Comparison of ENCODE assay signal across 8 cellular contexts in the genomic region with DNA sequence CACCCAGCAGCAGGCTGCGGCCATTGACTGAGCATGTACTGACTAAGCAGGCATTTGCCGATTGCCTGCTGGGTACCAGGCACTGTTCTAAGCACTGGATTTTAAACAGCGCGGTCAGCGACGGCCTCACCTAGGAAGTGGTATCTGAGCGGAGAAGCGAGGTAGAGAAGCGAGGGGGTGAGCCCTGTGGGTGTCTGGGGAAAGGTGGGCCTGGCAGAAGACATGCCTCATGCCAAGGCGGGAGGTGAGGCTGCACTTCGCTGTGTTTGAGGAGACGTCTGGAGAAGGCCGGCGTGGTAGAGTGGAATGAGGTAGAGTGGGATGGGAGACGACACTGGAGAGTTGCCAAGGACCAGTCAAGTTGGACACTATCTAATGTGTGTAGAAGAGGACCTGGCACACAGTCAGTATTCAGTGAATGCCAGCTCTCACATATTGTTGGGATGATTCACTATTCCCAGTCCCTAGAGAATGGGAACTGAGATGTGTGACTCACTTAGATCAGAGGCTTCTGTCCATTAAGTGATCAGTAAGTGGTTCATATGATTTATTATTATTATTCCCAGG. TPM values are rescaled to one million over a fixed set of nuclear protein-coding genes. Genes with fewer than 3 reads are reported as not detected.
A peak's percentile ranks its signal among the peaks of the same experiment; 100 is the strongest.
DNase-seq lines count a peak whose midpoint lies in the region; ATAC-seq, FAIRE-seq and TF ChIP-seq lines count a peak whose summit lies in the region.

No MANE protein-coding gene starts in this region.

- H3K36me3 Mint-ChIP-seq in activated T-helper 1 cell treated with anti-CD3 and anti-CD28 coated beads, Interleukin-12 subunit alpha, Interleukin-12 subunit beta, Interleukin-2, Interleukin-4 antibody, amounts not matched to agents 30 ng/mL and 10 ng/mL and 1 ng/mL, durations not matched to agents 14 hours and 24 hours and 36 hours (ENCODE audit: low read depth), result no peaks in the 10 kb centered on the region

- H3K27ac Mint-ChIP-seq in activated T-helper 1 cell treated with anti-CD3 and anti-CD28 coated beads, Interleukin-12 subunit alpha, Interleukin-12 subunit beta, Interleukin-2, Interleukin-4 antibody, amounts not matched to agents 30 ng/mL and 10 ng/mL and 1 ng/mL, durations not matched to agents 14 hours and 24 hours and 36 hours, result no peak overlapping the region

- peak overlapping the region; percentile 83 for H3K4me3 Mint-ChIP-seq in activated T-helper 1 cell treated with anti-CD3 and anti-CD28 coated beads, Interleukin-12 subunit alpha, Interleukin-12 subunit beta, Interleukin-2, Interleukin-4 antibody, amounts not matched to agents 30 ng/mL and 10 ng/mL and 1 ng/mL, durations not matched to agents 14 hours and 24 hours and 36 hours

- H3K27me3 ChIP-seq in iPS-18a (ENCODE audit: control insufficient read depth, insufficient read depth, low read length), result peaks cover 6% of the 10 kb centered on the region

- CTCF ChIA-PET in A549 (lab: Yijun Ruan, JAX), result interaction anchor here (0.5 to 1.6 kb wide), 6 partner anchors 11 to 447 kb away, joined by 3 to 7 read pairs (median 4); no protein-coding TSS in a partner anchor

- H3K9me3 Mint-ChIP-seq in activated T-helper 1 cell treated with anti-CD3 and anti-CD28 coated beads, Interleukin-12 subunit alpha, Interleukin-12 subunit beta, Interleukin-2, Interleukin-4 antibody, amounts not matched to agents 30 ng/mL and 10 ng/mL and 1 ng/mL, durations not matched to agents 14 hours and 24 hours and 36 hours, result no peaks in the 10 kb centered on the region

- H3K4me3 ChIP-seq in A549, result peak overlapping the region; percentile 82
- peak overlapping the region; percentile 75 for H3K4me3 ChIP-seq in iPS-18a (ENCODE audit: low read length)

- TF ChIP-seq RAD21 in A549 (conservative IDR thresholded peaks at IDR 0.05 in 1 of 2, IDR thresholded peaks at IDR 0.05 in 1 of 2), result no peak

- peak in 1 of 2 experiments; percentile 43; a peak in 1 of 5 replicates for TF ChIP-seq EP300 in A549 (IDR thresholded peaks at IDR 0.05)

- FAIRE-seq in A549 (lab: Jason Lieb, UNC) (peak; percentile 98), H54 (lab: Jason Lieb, UNC) (peak; percentile 87)

- H3K9me3 ChIP-seq in A549 (no peaks in the 10 kb centered on the region), iPS-18a (ENCODE audit: control insufficient read depth, low read depth, low read length) (no peaks in the 10 kb centered on the region)

- TF ChIP-seq CTCF in A549 (IDR thresholded peaks at IDR 0.05), result no peak

- intact Hi-C loops in activated T-helper 1 cell treated with anti-CD3 and anti-CD28 coated beads, Interleukin-12 subunit alpha, Interleukin-12 subunit beta, Interleukin-2, Interleukin-4 antibody, amounts not matched to agents 30 ng/mL and 10 ng/mL and 1 ng/mL, durations not matched to agents 14 hours and 24 hours and 36 hours (cut with micrococcal nuclease), result loop anchor here (5.0 kb wide), 2 partner anchors 509 to 1566 kb away; a partner anchor contains a TSS

- peaks cover 2% of the 10 kb centered on the region for H3K27me3 Mint-ChIP-seq in activated T-helper 1 cell treated with anti-CD3 and anti-CD28 coated beads, Interleukin-12 subunit alpha, Interleukin-12 subunit beta, Interleukin-2, Interleukin-4 antibody, amounts not matched to agents 30 ng/mL and 10 ng/mL and 1 ng/mL, durations not matched to agents 14 hours and 24 hours and 36 hours (ENCODE audit: insufficient read depth)

- peak overlapping the region; percentile 98 for H3K4me2 ChIP-seq in A549

- DNase-seq in A549 (ENCODE audit: low read depth in 1 of 2, low spot score in 1 of 2), result peak; percentile 90 to 93
- DNase-seq in H54 (ENCODE audit: insufficient read length, low spot score), result peak; percentile 77
- DNase-seq in activated T-helper 1 cell treated with anti-CD3 and anti-CD28 coated beads, Interleukin-12 subunit alpha, Interleukin-12 subunit beta, Interleukin-2, Interleukin-4 antibody, amounts not matched to agents 30 ng/mL and 10 ng/mL and 1 ng/mL, durations not matched to agents 14 hours and 24 hours and 36 hours (ENCODE audit: low spot score), result no peak
- no peak for DNase-seq in NCI-H2107 treated with DMSO at 0.1 percent for 48 hours (lab: John Stamatoyannopoulos, UW; ENCODE audit: unreplicated experiment)
- no peak for DNase-seq in NCI-H524 treated with DMSO at 0.1 percent for 48 hours (lab: John Stamatoyannopoulos, UW)
- no peak for DNase-seq in NCI-H748 treated with DMSO at 0.1 percent for 48 hours (lab: John Stamatoyannopoulos, UW)

- 0 out of 2 replicates have a peak, but pooled peaks have one; percentile 15 for TF ChIP-seq POLR2A in A549 (IDR thresholded peaks at IDR 0.05; ENCODE audit: low read length)
- TF ChIP-seq POLR2A in H54 (IDR thresholded peaks at IDR 0.05; ENCODE audit: low read depth, low read length), result no peak

- H3K4me1 ChIP-seq in A549 (peaks cover 39% of the 10 kb centered on the region), iPS-18a (ENCODE audit: control insufficient read depth, low read depth, low read length) (peaks cover 4% of the 10 kb centered on the region)

- H3K4me1 Mint-ChIP-seq in activated T-helper 1 cell treated with anti-CD3 and anti-CD28 coated beads, Interleukin-12 subunit alpha, Interleukin-12 subunit beta, Interleukin-2, Interleukin-4 antibody, amounts not matched to agents 30 ng/mL and 10 ng/mL and 1 ng/mL, durations not matched to agents 14 hours and 24 hours and 36 hours (ENCODE audit: low read depth), result peaks cover 8% of the 10 kb centered on the region

- H3K9ac ChIP-seq in iPS-18a (ENCODE audit: low read length), result no peak overlapping the region

- ATAC-seq in A549 (peak; percentile 58 to 69), HG03108 (IDR thresholded peaks at IDR 0.05; ENCODE audit: unreplicated experiment) (no peak)

- POLR2A ChIA-PET in A549 (lab: Yijun Ruan, JAX), result interaction anchor here (2.8 kb wide), 1 partner anchor 23 kb away, joined by 14 read pairs; a partner anchor contains a TSS

- H3K27ac ChIP-seq in A549 (peak overlapping the region; percentile 94), iPS-18a (ENCODE audit: low read length) (no peak overlapping the region)

- no peaks in the 10 kb centered on the region for H3K36me3 ChIP-seq in iPS-18a (ENCODE audit: control insufficient read depth, low read depth, low read length)

- WGBS in A549 (ENCODE audit: missing lambda C conversion rate), result 6% methylated on average over 15 of the region's 15 CpGs

TF ChIP-seq in A549, 52 proteins besides CTCF, POLR2A, EP300 and RAD21 (continues in another document):
- TF ChIP-seq RFX5 (IDR thresholded peaks at IDR 0.05) (no peak), JUNB (IDR thresholded peaks at IDR 0.05) (peak; percentile 95), KDM1A (IDR thresholded peaks at IDR 0.05; ENCODE audit: low read depth) (no peak), HOXB5 (CRISPR knock-in tag; IDR thresholded peaks at IDR 0.05) (peak; percentile 45; the same call in 1 of the 2 replicates), MAZ (IDR thresholded peaks at IDR 0.05; ENCODE audit: borderline replicate concordance, low read depth, low read length) (no peak), FOSB (CRISPR knock-in tag; IDR thresholded peaks at IDR 0.05) (no peak; the same call in 1 of the 2 replicates)
- TF ChIP-seq, protein P1, sequence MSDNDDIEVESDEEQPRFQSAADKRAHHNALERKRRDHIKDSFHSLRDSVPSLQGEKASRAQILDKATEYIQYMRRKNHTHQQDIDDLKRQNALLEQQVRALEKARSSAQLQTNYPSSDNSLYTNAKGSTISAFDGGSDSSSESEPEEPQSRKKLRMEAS (IDR thresholded peaks at IDR 0.05), result peak; percentile 97
- TF ChIP-seq, protein P2, sequence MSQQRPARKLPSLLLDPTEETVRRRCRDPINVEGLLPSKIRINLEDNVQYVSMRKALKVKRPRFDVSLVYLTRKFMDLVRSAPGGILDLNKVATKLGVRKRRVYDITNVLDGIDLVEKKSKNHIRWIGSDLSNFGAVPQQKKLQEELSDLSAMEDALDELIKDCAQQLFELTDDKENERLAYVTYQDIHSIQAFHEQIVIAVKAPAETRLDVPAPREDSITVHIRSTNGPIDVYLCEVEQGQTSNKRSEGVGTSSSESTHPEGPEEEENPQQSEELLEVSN (IDR thresholded peaks at IDR 0.05; ENCODE audit: borderline replicate concordance, low read depth), result peak; percentile 92
- TF ChIP-seq, protein P3, sequence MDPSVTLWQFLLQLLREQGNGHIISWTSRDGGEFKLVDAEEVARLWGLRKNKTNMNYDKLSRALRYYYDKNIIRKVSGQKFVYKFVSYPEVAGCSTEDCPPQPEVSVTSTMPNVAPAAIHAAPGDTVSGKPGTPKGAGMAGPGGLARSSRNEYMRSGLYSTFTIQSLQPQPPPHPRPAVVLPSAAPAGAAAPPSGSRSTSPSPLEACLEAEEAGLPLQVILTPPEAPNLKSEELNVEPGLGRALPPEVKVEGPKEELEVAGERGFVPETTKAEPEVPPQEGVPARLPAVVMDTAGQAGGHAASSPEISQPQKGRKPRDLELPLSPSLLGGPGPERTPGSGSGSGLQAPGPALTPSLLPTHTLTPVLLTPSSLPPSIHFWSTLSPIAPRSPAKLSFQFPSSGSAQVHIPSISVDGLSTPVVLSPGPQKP (IDR thresholded peaks at IDR 0.05; ENCODE audit: low read depth, low read length), result no peak

RNA-seq across cellular contexts. Expression of a gene that starts 14.4 kb away (rescaled TPM):
- polyA plus RNA-seq in A549 (2011; rRNA removed), result 0.45 and 1.4 TPM in 2 replicates
- polyA plus RNA-seq in A549 (2012; cell fraction: cytosol; rRNA removed), result 1.4 and 1.6 TPM in 2 replicates
- polyA plus RNA-seq in A549 (2012; cell fraction: nucleus; rRNA removed), result 2.2 and 2.4 TPM in 2 replicates
- polyA plus RNA-seq in A549 (2017; fragmentation: RNase III; extraction: RNeasy Plus Mini Kit Qiagen cat#74134 plus additional on column Dnase treatment), result 5.2 to 8.0 TPM (median 6.6 TPM) in 3 replicates
- 0.68 TPM in 1 of 2 replicates, not detected in the other for polyA minus RNA-seq in A549 (2011; rRNA and poly(A)+ RNA removed)
- 5.1 and 5.5 TPM in 2 replicates for total RNA-seq in activated T-helper 1 cell treated with anti-CD3 and anti-CD28 coated beads, Interleukin-12 subunit alpha, Interleukin-12 subunit beta, Interleukin-2, Interleukin-4 antibody, amounts not matched to agents 30 ng/mL and 10 ng/mL and 1 ng/mL, durations not matched to agents 14 hours and 24 hours and 36 hours

RNA-seq across cellular contexts. Expression of a gene that starts 22.6 kb away (rescaled TPM):
- polyA plus RNA-seq in A549 (2011; rRNA removed), result 18.0 and 27.2 TPM in 2 replicates
- 22.2 and 32.7 TPM in 2 replicates for polyA plus RNA-seq in A549 (2012; cell fraction: cytosol; rRNA removed)
- 66.3 and 78.8 TPM in 2 replicates for polyA plus RNA-seq in A549 (2012; cell fraction: nucleus; rRNA removed)
- 28.0 to 33.3 TPM (median 32.5 TPM) in 3 replicates for polyA plus RNA-seq in A549 (2017; fragmentation: RNase III; extraction: RNeasy Plus Mini Kit Qiagen cat#74134 plus additional on column Dnase treatment)
- polyA minus RNA-seq in A549 (2011; rRNA and poly(A)+ RNA removed), result 20.2 and 26.9 TPM in 2 replicates
- total RNA-seq in activated T-helper 1 cell treated with anti-CD3 and anti-CD28 coated beads, Interleukin-12 subunit alpha, Interleukin-12 subunit beta, Interleukin-2, Interleukin-4 antibody, amounts not matched to agents 30 ng/mL and 10 ng/mL and 1 ng/mL, durations not matched to agents 14 hours and 24 hours and 36 hours, result 66.2 and 70.1 TPM in 2 replicates

Comparison
In these comparisons a context has a peak if more than half of its experiments do, and no peak if none do; other contexts are left out.
1. DNase-seq: peak in A549 (2 of 2) and H54 (single experiment); none in activated T-helper 1 cell treated with anti-CD3 and anti-CD28 coated beads, Interleukin-12 subunit alpha, Interleukin-12 subunit beta, Interleukin-2, Interleukin-4 antibody, amounts not matched to agents 30 ng/mL and 10 ng/mL and 1 ng/mL, durations not matched to agents 14 hours and 24 hours and 36 hours (single experiment), NCI-H2107 treated with DMSO at 0.1 percent for 48 hours (single experiment), NCI-H524 treated with DMSO at 0.1 percent for 48 hours (single experiment) and NCI-H748 treated with DMSO at 0.1 percent for 48 hours (single experiment).